In the genomic region with DNA sequence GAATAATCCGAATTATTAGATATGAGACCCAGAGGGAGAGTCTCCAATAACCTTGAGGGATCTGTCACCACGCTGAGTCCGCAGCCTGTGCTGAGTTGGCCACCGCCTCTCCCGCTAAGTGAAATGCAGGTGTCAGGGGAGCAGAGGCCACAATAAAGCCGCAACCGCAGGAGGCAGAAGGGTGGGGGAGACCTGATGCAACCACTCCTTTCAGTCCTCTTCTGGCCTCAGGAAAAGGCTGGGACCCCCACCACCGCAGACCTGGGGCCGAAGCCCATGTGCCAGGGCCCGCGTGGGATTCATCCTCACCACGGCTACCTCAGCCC, we compare ENCODE assay signal across 1 cellular context.
TF ChIP-seq lines count a peak whose summit lies in the region.

No MANE protein-coding gene starts in this region.

TF ChIP-seq in K562, 482 proteins besides CTCF, POLR2A, EP300 and RAD21 (continued from another document and continues in another):
- TF ChIP-seq, protein P1, sequence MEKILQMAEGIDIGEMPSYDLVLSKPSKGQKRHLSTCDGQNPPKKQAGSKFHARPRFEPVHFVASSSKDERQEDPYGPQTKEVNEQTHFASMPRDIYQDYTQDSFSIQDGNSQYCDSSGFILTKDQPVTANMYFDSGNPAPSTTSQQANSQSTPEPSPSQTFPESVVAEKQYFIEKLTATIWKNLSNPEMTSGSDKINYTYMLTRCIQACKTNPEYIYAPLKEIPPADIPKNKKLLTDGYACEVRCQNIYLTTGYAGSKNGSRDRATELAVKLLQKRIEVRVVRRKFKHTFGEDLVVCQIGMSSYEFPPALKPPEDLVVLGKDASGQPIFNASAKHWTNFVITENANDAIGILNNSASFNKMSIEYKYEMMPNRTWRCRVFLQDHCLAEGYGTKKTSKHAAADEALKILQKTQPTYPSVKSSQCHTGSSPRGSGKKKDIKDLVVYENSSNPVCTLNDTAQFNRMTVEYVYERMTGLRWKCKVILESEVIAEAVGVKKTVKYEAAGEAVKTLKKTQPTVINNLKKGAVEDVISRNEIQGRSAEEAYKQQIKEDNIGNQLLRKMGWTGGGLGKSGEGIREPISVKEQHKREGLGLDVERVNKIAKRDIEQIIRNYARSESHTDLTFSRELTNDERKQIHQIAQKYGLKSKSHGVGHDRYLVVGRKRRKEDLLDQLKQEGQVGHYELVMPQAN (IDR thresholded peaks at IDR 0.05; ENCODE audit: borderline replicate concordance): no peak
- TF ChIP-seq RBM14 (IDR thresholded peaks at IDR 0.05; ENCODE audit: borderline replicate concordance, insufficient read depth, low read depth, low read length) (0 out of 2 replicates have a peak, but pooled peaks have one; percentile 4), SFPQ (IDR thresholded peaks at IDR 0.05; ENCODE audit: low read depth, low read length) (no peak), SRF (CRISPR knock-in tag; IDR thresholded peaks at IDR 0.05) (peak in 1 of 2 experiments; percentile 27; a peak in 1 of 4 replicates), BCL6 (CRISPR knock-in tag; IDR thresholded peaks at IDR 0.05) (no peak), NFRKB (IDR thresholded peaks at IDR 0.05; ENCODE audit: low read depth) (peak; percentile 16; the same call in 1 of the 2 replicates), DACH1 (IDR thresholded peaks at IDR 0.05; ENCODE audit: partially characterized antibody) (no peak), HMGN3 (IDR thresholded peaks at IDR 0.05; ENCODE audit: borderline replicate concordance, extremely low read depth, insufficient read length, low read depth, low read length) (peak; percentile 44), ZNF778 (CRISPR knock-in tag; IDR thresholded peaks at IDR 0.05) (no peak), SIX5 (IDR thresholded peaks at IDR 0.05; ENCODE audit: borderline replicate concordance in 1 of 2, insufficient read depth in 1 of 2, low read depth in 1 of 2, low read length in 2 of 2) (no peak), ZNF398 (CRISPR knock-in tag; IDR thresholded peaks at IDR 0.05) (no peak), PHF20 (IDR thresholded peaks at IDR 0.05; ENCODE audit: partially characterized antibody) (no peak), ARID1B (IDR thresholded peaks at IDR 0.05) (peak; percentile 38; the same call in 1 of the 2 replicates), TEAD4 (IDR thresholded peaks at IDR 0.05; ENCODE audit: low read length) (0 out of 2 replicates have a peak, but pooled peaks have one; percentile 18), TEAD4 (CRISPR knock-in tag; IDR thresholded peaks at IDR 0.05; ENCODE audit: borderline replicate concordance) (no peak), MGA (IDR thresholded peaks at IDR 0.05) (peak; percentile 49; the same call in 1 of the 2 replicates)
- TF ChIP-seq, protein P2, sequence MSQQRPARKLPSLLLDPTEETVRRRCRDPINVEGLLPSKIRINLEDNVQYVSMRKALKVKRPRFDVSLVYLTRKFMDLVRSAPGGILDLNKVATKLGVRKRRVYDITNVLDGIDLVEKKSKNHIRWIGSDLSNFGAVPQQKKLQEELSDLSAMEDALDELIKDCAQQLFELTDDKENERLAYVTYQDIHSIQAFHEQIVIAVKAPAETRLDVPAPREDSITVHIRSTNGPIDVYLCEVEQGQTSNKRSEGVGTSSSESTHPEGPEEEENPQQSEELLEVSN (IDR thresholded peaks at IDR 0.05; ENCODE audit: borderline replicate concordance in 1 of 2, extremely low read depth in 1 of 2, insufficient read depth in 1 of 2, insufficient read length in 1 of 2, low read depth in 1 of 2, low read length in 1 of 2, poor library complexity in 1 of 2, severe bottlenecking in 1 of 2): peak; percentile 13 to 60
- TF ChIP-seq, protein P3, sequence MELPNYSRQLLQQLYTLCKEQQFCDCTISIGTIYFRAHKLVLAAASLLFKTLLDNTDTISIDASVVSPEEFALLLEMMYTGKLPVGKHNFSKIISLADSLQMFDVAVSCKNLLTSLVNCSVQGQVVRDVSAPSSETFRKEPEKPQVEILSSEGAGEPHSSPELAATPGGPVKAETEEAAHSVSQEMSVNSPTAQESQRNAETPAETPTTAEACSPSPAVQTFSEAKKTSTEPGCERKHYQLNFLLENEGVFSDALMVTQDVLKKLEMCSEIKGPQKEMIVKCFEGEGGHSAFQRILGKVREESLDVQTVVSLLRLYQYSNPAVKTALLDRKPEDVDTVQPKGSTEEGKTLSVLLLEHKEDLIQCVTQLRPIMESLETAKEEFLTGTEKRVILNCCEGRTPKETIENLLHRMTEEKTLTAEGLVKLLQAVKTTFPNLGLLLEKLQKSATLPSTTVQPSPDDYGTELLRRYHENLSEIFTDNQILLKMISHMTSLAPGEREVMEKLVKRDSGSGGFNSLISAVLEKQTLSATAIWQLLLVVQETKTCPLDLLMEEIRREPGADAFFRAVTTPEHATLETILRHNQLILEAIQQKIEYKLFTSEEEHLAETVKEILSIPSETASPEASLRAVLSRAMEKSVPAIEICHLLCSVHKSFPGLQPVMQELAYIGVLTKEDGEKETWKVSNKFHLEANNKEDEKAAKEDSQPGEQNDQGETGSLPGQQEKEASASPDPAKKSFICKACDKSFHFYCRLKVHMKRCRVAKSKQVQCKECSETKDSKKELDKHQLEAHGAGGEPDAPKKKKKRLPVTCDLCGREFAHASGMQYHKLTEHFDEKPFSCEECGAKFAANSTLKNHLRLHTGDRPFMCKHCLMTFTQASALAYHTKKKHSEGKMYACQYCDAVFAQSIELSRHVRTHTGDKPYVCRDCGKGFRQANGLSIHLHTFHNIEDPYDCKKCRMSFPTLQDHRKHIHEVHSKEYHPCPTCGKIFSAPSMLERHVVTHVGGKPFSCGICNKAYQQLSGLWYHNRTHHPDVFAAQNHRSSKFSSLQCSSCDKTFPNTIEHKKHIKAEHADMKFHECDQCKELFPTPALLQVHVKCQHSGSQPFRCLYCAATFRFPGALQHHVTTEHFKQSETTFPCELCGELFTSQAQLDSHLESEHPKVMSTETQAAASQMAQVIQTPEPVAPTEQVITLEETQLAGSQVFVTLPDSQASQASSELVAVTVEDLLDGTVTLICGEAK (IDR thresholded peaks at IDR 0.05): no peak; the same call in 1 of the 2 replicates
- TF ChIP-seq, protein P3 (CRISPR knock-in tag; IDR thresholded peaks at IDR 0.05): no peak
